Comparison of ENCODE assay signal across 9 cellular contexts in genomic region chr5:139795074-139796001, GRCh38. TPM values are rescaled to one million over a fixed set of nuclear protein-coding genes. Genes with fewer than 3 reads are reported as not detected.
A peak's percentile ranks its signal among the peaks of the same experiment; 100 is the strongest.
DNase-seq lines count a peak whose midpoint lies in the region; ATAC-seq and TF ChIP-seq lines count a peak whose summit lies in the region.
"Had no signal": no experiment of that assay in that cellular context is flagged by ENCODE, and none has a peak within 500 bp of the region (broad histone marks: within the 10 kb centered on the region; RNA-seq: fewer than 3 reads in every experiment).

Gene PSD2 (plus strand): TSS chr5:139795808. CDS start chr5:139809441, 13,633 bp downstream.

- in situ Hi-C loops in astrocyte of the cerebellum (cut with HindIII; ENCODE audit: low sequenced_read_pairs) = loop anchor here (25.0 kb wide), 1 partner anchor 167 kb away; no protein-coding TSS in a partner anchor

- H3K27ac Mint-ChIP-seq in CD8-positive, alpha-beta T cell = no peak within 1 kb of the TSS

- intact Hi-C loops in CD8-positive, alpha-beta T cell (cut with DNase I, micrococcal nuclease) = no loop called here
- intact Hi-C loops in tibial artery (cut with DNase I; ENCODE audit: low total_unique reads) = no loop called here

- no peaks in the 10 kb centered on the region for H4K20me1 ChIP-seq in KMS-11 (ENCODE audit: insufficient read depth)

- POLR2A ChIA-PET in CD8-positive, alpha-beta T cell (lab: Charles Lee) = no interaction called here

- H3K27me3 ChIP-seq in CD8-positive, alpha-beta T cell (ENCODE audit: insufficient read depth, low read length) = peaks cover 10% of the 10 kb centered on the region
- H3K27me3 ChIP-seq in KMS-11 (ENCODE audit: insufficient read depth, low read depth) (peaks cover 55% of the 10 kb centered on the region), tibial artery (peaks cover 0 to 60% of the 10 kb centered on the region in 2 donors)

- peak within 1 kb of the TSS; percentile 17; the same call in 1 of the 2 replicates for H3K4me2 ChIP-seq in KMS-11

- H3K9me3 Mint-ChIP-seq in CD8-positive, alpha-beta T cell = no peaks in the 10 kb centered on the region

- H2AFZ ChIP-seq in KMS-11 (ENCODE audit: low read depth) = no peak within 1 kb of the TSS

- H3K36me3 ChIP-seq in CD8-positive, alpha-beta T cell (ENCODE audit: insufficient read depth, low read length) = no peaks in the 10 kb centered on the region
- H3K36me3 ChIP-seq in KMS-11 (ENCODE audit: insufficient read depth) (no peaks in the 10 kb centered on the region), tibial artery (no peaks in the 10 kb centered on the region)

- H3K36me3 Mint-ChIP-seq in CD8-positive, alpha-beta T cell = no peaks in the 10 kb centered on the region

- H3K27ac ChIP-seq in CD8-positive, alpha-beta T cell (ENCODE audit: low read depth, low read length) = no peak within 1 kb of the TSS
- H3K27ac ChIP-seq in KMS-11 (no peak within 1 kb of the TSS), tibial artery (no peak within 1 kb of the TSS)

- peaks cover 11% of the 10 kb centered on the region for H3K4me1 Mint-ChIP-seq in CD8-positive, alpha-beta T cell (ENCODE audit: low read depth)

- peak within 1 kb of the TSS; percentile 19 for H3K4me3 ChIP-seq in CD8-positive, alpha-beta T cell (ENCODE audit: low read depth, low read length)
- H3K4me3 ChIP-seq in KMS-11 (IDR thresholded peaks at IDR 0.05; ENCODE audit: insufficient read depth, low read depth, low read length) (no peak within 1 kb of the TSS), astrocyte of the cerebellum (ENCODE audit: low read depth, low read length) (peak within 1 kb of the TSS; percentile 10), tibial artery (peak within 1 kb of the TSS; percentile 40 to 51)

- H3K9me3 ChIP-seq in CD8-positive, alpha-beta T cell (ENCODE audit: low read length) = no peaks in the 10 kb centered on the region
- no peaks in the 10 kb centered on the region for H3K9me3 ChIP-seq in tibial artery

- peaks cover 10% of the 10 kb centered on the region for H3K4me1 ChIP-seq in CD8-positive, alpha-beta T cell (ENCODE audit: insufficient read depth, low read length)
- H3K4me1 ChIP-seq in KMS-11 (ENCODE audit: low read depth, poor library complexity, severe bottlenecking) (no peaks in the 10 kb centered on the region), tibial artery (peaks cover 0 to 17% (median 14%) of the 10 kb centered on the region in 4 donors)

- peaks cover 51% of the 10 kb centered on the region for H3K27me3 Mint-ChIP-seq in CD8-positive, alpha-beta T cell (ENCODE audit: low read depth)

- peak in 1 of 7 experiments; percentile 17 for DNase-seq in CD8-positive, alpha-beta T cell
- DNase-seq in astrocyte of the cerebellum (ENCODE audit: low read depth) = no peak
- DNase-seq in left lobe of liver (ENCODE audit: low spot score) = no peak
- no peak for DNase-seq in tibial artery
- no peak for DNase-seq in NOMO-1 (lab: John Stamatoyannopoulos, UW; ENCODE audit: unreplicated experiment in 2 of 2)
- no peak for DNase-seq in GM19238 (ENCODE audit: insufficient read length, low spot score)
- DNase-seq in central memory CD4-positive, alpha-beta T cell = no peak

- peak within 1 kb of the TSS; percentile 71 for H3K4me3 Mint-ChIP-seq in CD8-positive, alpha-beta T cell

- TF ChIP-seq CTCF in CD8-positive, alpha-beta T cell (IDR thresholded peaks at IDR 0.05) = no peak
- no peak for TF ChIP-seq CTCF in KMS-11 (conservative IDR thresholded peaks at IDR 0.05; ENCODE audit: low read depth, low read length)
- no peak for TF ChIP-seq CTCF in astrocyte of the cerebellum (IDR thresholded peaks at IDR 0.05; ENCODE audit: low read depth, low read length, missing control alignments)
- no peak for TF ChIP-seq CTCF in tibial artery (IDR thresholded peaks at IDR 0.05)

- ATAC-seq in CD8-positive, alpha-beta T cell = peak; percentile 41
- ATAC-seq in left lobe of liver = peak; percentile 46

- no peak within 1 kb of the TSS for H3K9ac ChIP-seq in KMS-11

- H3K79me2 ChIP-seq in KMS-11 (ENCODE audit: insufficient read depth, low read depth) = no peaks in the 10 kb centered on the region

- CTCF ChIA-PET in CD8-positive, alpha-beta T cell (lab: Charles Lee) = interaction anchor here (1.1 to 2.7 kb wide), 5 partner anchors 8 to 174 kb away, joined by 3 to 21 read pairs (median 3); no protein-coding TSS in a partner anchor

RNA-seq across cellular contexts. Expression of gene PSD2, which starts in this region (rescaled TPM):
- total RNA-seq in CD8-positive, alpha-beta T cell = under 1 TPM; 0.17 to 0.30 TPM
- 0.08 TPM for total RNA-seq in left lobe of liver
- total RNA-seq: dermis microvascular lymphatic vessel endothelial cell had no signal

Comparison
In these comparisons a context has a peak if more than half of its experiments do, and no peak if none do; other contexts are left out.
1. Peak in ATAC-seq and H3K4me3 ChIP-seq in CD8-positive, alpha-beta T cell; RNA of the gene not detected or under 1 TPM.
2. Peak in ATAC-seq in left lobe of liver; RNA of the gene not detected or under 1 TPM.